ENCODE assay signal across 8 cellular contexts in genomic region chr7:104207348-104207730, GRCh38. TPM values are rescaled to one million over a fixed set of nuclear protein-coding genes. Genes with fewer than 3 reads are reported as not detected.
DNase-seq lines count a peak whose midpoint lies in the region; ATAC-seq and TF ChIP-seq lines count a peak whose summit lies in the region.

No MANE protein-coding gene starts in this region.

- peaks cover 16% of the 10 kb centered on the region for H3K36me3 Mint-ChIP-seq in CD4-positive, CD25-positive, alpha-beta regulatory T cell
- H3K36me3 Mint-ChIP-seq in WTC11: peaks cover 25% of the 10 kb centered on the region
- peaks cover 8% of the 10 kb centered on the region for H3K36me3 Mint-ChIP-seq in progenitor cell of endocrine pancreas (ENCODE audit: insufficient read depth)

- H3K27me3 Mint-ChIP-seq in CD4-positive, CD25-positive, alpha-beta regulatory T cell: peaks cover 14% of the 10 kb centered on the region
- H3K27me3 Mint-ChIP-seq in WTC11 (ENCODE audit: low read depth): peaks cover 26% of the 10 kb centered on the region
- peaks cover 5% of the 10 kb centered on the region for H3K27me3 Mint-ChIP-seq in progenitor cell of endocrine pancreas

- peak overlapping the region; percentile 96 for H3K4me3 ChIP-seq in CD4-positive, CD25-positive, alpha-beta regulatory T cell (ENCODE audit: low read depth, low read length)

- intact Hi-C loops in Right ventricle myocardium superior (cut with DNase I): no loop called here

- DNase-seq in CD4-positive, CD25-positive, alpha-beta regulatory T cell: peak in 1 of 3 donors; percentile 55
- DNase-seq in WTC11 (ENCODE audit: low spot score) (no peak), Right ventricle myocardium superior (no peak), progenitor cell of endocrine pancreas (ENCODE audit: low spot score, unreplicated experiment) (no peak), iPS-NIHi11 (ENCODE audit: low spot score) (no peak)
- DNase-seq in activated CD4-positive, CD25-positive, alpha-beta regulatory T cell treated with anti-CD3 and anti-CD28 coated beads, Interleukin-2, amount 50 U/mL, for 72 hours: no peak

- peaks cover 20% of the 10 kb centered on the region for H3K4me1 ChIP-seq in CD4-positive, CD25-positive, alpha-beta regulatory T cell (ENCODE audit: control insufficient read depth, insufficient read depth, low read length, poor library complexity, severe bottlenecking)

- H3K27me3 ChIP-seq in CD4-positive, CD25-positive, alpha-beta regulatory T cell (ENCODE audit: control insufficient read depth, insufficient read depth, low read length): no peaks in the 10 kb centered on the region

- H3K4me1 Mint-ChIP-seq in CD4-positive, CD25-positive, alpha-beta regulatory T cell: peaks cover 24 to 54% (median 33%) of the 10 kb centered on the region in 4 donors
- H3K4me1 Mint-ChIP-seq in WTC11: peaks cover 16% of the 10 kb centered on the region
- H3K4me1 Mint-ChIP-seq in progenitor cell of endocrine pancreas (ENCODE audit: low read depth): peaks cover 15% of the 10 kb centered on the region

- TF ChIP-seq CTCF in WTC11 (IDR thresholded peaks at IDR 0.05) (no peak), progenitor cell of endocrine pancreas (IDR thresholded peaks at IDR 0.05; ENCODE audit: unreplicated experiment) (no peak)

- H3K27ac ChIP-seq in CD4-positive, CD25-positive, alpha-beta regulatory T cell (ENCODE audit: insufficient read depth, low read length, poor library complexity, severe bottlenecking): peak overlapping the region; percentile 76

- peak overlapping the region; percentile 96 to 98 (median 98) for H3K4me3 Mint-ChIP-seq in CD4-positive, CD25-positive, alpha-beta regulatory T cell
- H3K4me3 Mint-ChIP-seq in WTC11 (peak overlapping the region; percentile 93), progenitor cell of endocrine pancreas (ENCODE audit: low read depth) (peak overlapping the region; percentile 94)

- H3K9me3 Mint-ChIP-seq in CD4-positive, CD25-positive, alpha-beta regulatory T cell: peaks cover 0 to 2% (median 0%) of the 10 kb centered on the region in 7 donors
- H3K9me3 Mint-ChIP-seq in WTC11 (peaks cover 34% of the 10 kb centered on the region), progenitor cell of endocrine pancreas (ENCODE audit: low read depth) (peaks cover 8% of the 10 kb centered on the region)

- peak; percentile 43 to 52 for ATAC-seq in CD4-positive, CD25-positive, alpha-beta regulatory T cell (ENCODE audit: low read depth in 2 of 2)
- ATAC-seq in GM19025 (IDR thresholded peaks at IDR 0.05; ENCODE audit: low read depth, unreplicated experiment) (peak; percentile 17), HG03175 (IDR thresholded peaks at IDR 0.05; ENCODE audit: unreplicated experiment) (peak; percentile 37), WTC11 (peak; percentile 25), Right ventricle myocardium superior (ENCODE audit: poor library complexity) (peak; percentile 59)

- H3K9me3 ChIP-seq in CD4-positive, CD25-positive, alpha-beta regulatory T cell (ENCODE audit: control insufficient read depth in 2 of 2, low read length in 2 of 2): no peaks in the 10 kb centered on the region

- CTCF ChIA-PET in WTC11 (lab: Charles Lee): no interaction called here

- POLR2A ChIA-PET in WTC11 (lab: Charles Lee): no interaction called here

- H3K36me3 ChIP-seq in CD4-positive, CD25-positive, alpha-beta regulatory T cell (ENCODE audit: control insufficient read depth, insufficient read depth, low read length): peaks cover 16% of the 10 kb centered on the region

- peak overlapping the region; percentile 58 to 97 (median 95) for H3K27ac Mint-ChIP-seq in CD4-positive, CD25-positive, alpha-beta regulatory T cell
- H3K27ac Mint-ChIP-seq in WTC11 (peak overlapping the region; percentile 82), progenitor cell of endocrine pancreas (peak overlapping the region; percentile 96)

TF ChIP-seq in WTC11, 78 proteins besides CTCF, POLR2A, EP300 and RAD21 (continues in another document):
- TF ChIP-seq MXD4 (CRISPR knock-in tag; IDR thresholded peaks at IDR 0.05; ENCODE audit: borderline replicate concordance) (no peak), ZNF317 (CRISPR knock-in tag; IDR thresholded peaks at IDR 0.05; ENCODE audit: borderline replicate concordance, low read depth) (no peak), ZNF425 (CRISPR knock-in tag; conservative IDR thresholded peaks at IDR 0.05) (no peak), ZNF219 (CRISPR knock-in tag; IDR thresholded peaks at IDR 0.05; ENCODE audit: borderline replicate concordance) (no peak), HMGA2 (CRISPR knock-in tag; IDR thresholded peaks at IDR 0.05) (no peak), ELF4 (CRISPR knock-in tag; IDR thresholded peaks at IDR 0.05; ENCODE audit: low read depth) (no peak), OVOL2 (CRISPR knock-in tag; IDR thresholded peaks at IDR 0.05; ENCODE audit: borderline replicate concordance) (no peak), ZNF121 (CRISPR knock-in tag; IDR thresholded peaks at IDR 0.05) (no peak), ESRRA (CRISPR knock-in tag; IDR thresholded peaks at IDR 0.05; ENCODE audit: borderline replicate concordance) (no peak), MLX (CRISPR knock-in tag; IDR thresholded peaks at IDR 0.05) (no peak), USF1 (CRISPR knock-in tag; IDR thresholded peaks at IDR 0.05) (no peak), ATF1 (CRISPR knock-in tag; IDR thresholded peaks at IDR 0.05) (no peak)
- TF ChIP-seq, protein P1, sequence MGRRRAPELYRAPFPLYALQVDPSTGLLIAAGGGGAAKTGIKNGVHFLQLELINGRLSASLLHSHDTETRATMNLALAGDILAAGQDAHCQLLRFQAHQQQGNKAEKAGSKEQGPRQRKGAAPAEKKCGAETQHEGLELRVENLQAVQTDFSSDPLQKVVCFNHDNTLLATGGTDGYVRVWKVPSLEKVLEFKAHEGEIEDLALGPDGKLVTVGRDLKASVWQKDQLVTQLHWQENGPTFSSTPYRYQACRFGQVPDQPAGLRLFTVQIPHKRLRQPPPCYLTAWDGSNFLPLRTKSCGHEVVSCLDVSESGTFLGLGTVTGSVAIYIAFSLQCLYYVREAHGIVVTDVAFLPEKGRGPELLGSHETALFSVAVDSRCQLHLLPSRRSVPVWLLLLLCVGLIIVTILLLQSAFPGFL (CRISPR knock-in tag; IDR thresholded peaks at IDR 0.05; ENCODE audit: borderline replicate concordance): no peak
- TF ChIP-seq, protein P2, sequence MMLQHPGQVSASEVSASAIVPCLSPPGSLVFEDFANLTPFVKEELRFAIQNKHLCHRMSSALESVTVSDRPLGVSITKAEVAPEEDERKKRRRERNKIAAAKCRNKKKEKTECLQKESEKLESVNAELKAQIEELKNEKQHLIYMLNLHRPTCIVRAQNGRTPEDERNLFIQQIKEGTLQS (CRISPR knock-in tag; conservative IDR thresholded peaks at IDR 0.05): no peak

RNA-seq across cellular contexts. Expression of gene ORC5, which starts 0.5 kb away (rescaled TPM):
- total RNA-seq in CD4-positive, CD25-positive, alpha-beta regulatory T cell: 16.7 TPM
- polyA plus RNA-seq in CD4-positive, CD25-positive, alpha-beta regulatory T cell: 10 to 100 TPM; 19.4 to 30.0 (median 29.1) TPM
- 21.0 to 23.3 TPM (median 22.2 TPM) in 3 replicates for total RNA-seq in WTC11 (2021)
- 7.2 TPM for total RNA-seq in Right ventricle myocardium superior
- 22.7 and 26.4 TPM in 2 replicates for total RNA-seq in progenitor cell of endocrine pancreas
